14 cellular contexts compared by ENCODE assay signal in genomic region chr2:37091873-37092272, GRCh38. TPM values are rescaled to one million over a fixed set of nuclear protein-coding genes. Genes with fewer than 3 reads are reported as not detected.
DNase-seq lines count a peak whose midpoint lies in the region; ATAC-seq and TF ChIP-seq lines count a peak whose summit lies in the region.
"Had no signal": no experiment of that assay in that cellular context is flagged by ENCODE, and none has a peak within 500 bp of the region (broad histone marks: within the 10 kb centered on the region; RNA-seq: fewer than 3 reads in every experiment).

No MANE protein-coding gene starts in this region.

- no peak for DNase-seq in stimulated activated CD4-positive, alpha-beta T cell treated with anti-CD3 and anti-CD28 coated beads, Interleukin-4, amount 100 ng/mL, for 4 hours
- no peak for DNase-seq in effector CD4-positive, alpha-beta T cell
- DNase-seq in lower lobe of right lung, result no peak
- DNase-seq: dermis blood vessel endothelial cell; DND-41; left lung; NCI-H1417 treated with DMSO at 0.1 percent for 48 hours; stimulated activated naive CD8-positive, alpha-beta T cell treated with anti-CD3 and anti-CD28 coated beads, Interleukin-15, Interleukin-2, amounts not matched to agents 100 U/mL and 50 U/mL, for 24 hours had no signal

- H3K4me2 ChIP-seq in BLaER1 treated with 17β-estradiol and CSF1 and Interleukin-3, amounts not matched to agents 10 nM and 100 nM, result peak overlapping the region; percentile 19 to 76 (median 49); a peak in 19 of 22 replicates

- intact Hi-C loops in lower lobe of right lung (cut with DNase I), result no loop called here

- no peak overlapping the region for H3K4me3 ChIP-seq in BLaER1 treated with 17β-estradiol and CSF1 and Interleukin-3, amounts not matched to agents 10 nM and 100 nM
- H3K4me3 ChIP-seq in lower lobe of right lung, result no peak overlapping the region
- H3K4me3 ChIP-seq: gastroesophageal sphincter, left lung had no signal

- peaks cover 0 to 3% (median 0%) of the 10 kb centered on the region in 11 experiments; a peak in 2 of 22 replicates for H4K20me1 ChIP-seq in BLaER1 treated with 17β-estradiol and CSF1 and Interleukin-3, amounts not matched to agents 10 nM and 100 nM

- ATAC-seq in GM18907 (IDR thresholded peaks at IDR 0.05; ENCODE audit: unreplicated experiment) (peak; percentile 57), HG02759 (IDR thresholded peaks at IDR 0.05; ENCODE audit: unreplicated experiment) (peak; percentile 42), HG03558 (IDR thresholded peaks at IDR 0.05; ENCODE audit: extremely low read depth, unreplicated experiment) (peak; percentile 40), lower lobe of right lung (no peak), HG02588 (IDR thresholded peaks at IDR 0.05; ENCODE audit: unreplicated experiment) (no peak)
- ATAC-seq: gastroesophageal sphincter; left lung; stimulated activated naive CD8-positive, alpha-beta T cell treated with anti-CD3 and anti-CD28 coated beads, Interleukin-15, Interleukin-2, amounts not matched to agents 100 U/mL and 50 U/mL, for 24 hours had no signal

- peaks cover 54 to 87% (median 75%) of the 10 kb centered on the region in 11 experiments for H3K36me3 ChIP-seq in BLaER1 treated with 17β-estradiol and CSF1 and Interleukin-3, amounts not matched to agents 10 nM and 100 nM
- peaks cover 85% of the 10 kb centered on the region for H3K36me3 ChIP-seq in lower lobe of right lung

- TF ChIP-seq CTCF in lower lobe of right lung (IDR thresholded peaks at IDR 0.05), result no peak

- peak overlapping the region in 2 of 11 experiments; percentile 8 to 27; a peak in 3 of 22 replicates for H3K27ac ChIP-seq in BLaER1 treated with 17β-estradiol and CSF1 and Interleukin-3, amounts not matched to agents 10 nM and 100 nM
- H3K27ac ChIP-seq in lower lobe of right lung, result no peak overlapping the region
- H3K27ac ChIP-seq: gastroesophageal sphincter, left lung had no signal

- peaks cover 18 to 37% (median 30%) of the 10 kb centered on the region in 10 experiments for H3K4me1 ChIP-seq in BLaER1 treated with 17β-estradiol and CSF1 and Interleukin-3, amounts not matched to agents 10 nM and 100 nM
- no peaks in the 10 kb centered on the region for H3K4me1 ChIP-seq in lower lobe of right lung
- H3K4me1 ChIP-seq: gastroesophageal sphincter had no signal

- H3K9me3 ChIP-seq in BLaER1 treated with 17β-estradiol and CSF1 and Interleukin-3, amounts not matched to agents 10 nM and 100 nM (replicated peaks in 1 of 11), result no peaks in the 10 kb centered on the region
- H3K9me3 ChIP-seq in lower lobe of right lung, result no peaks in the 10 kb centered on the region
- H3K9me3 ChIP-seq: gastroesophageal sphincter, left lung had no signal

- no peaks in the 10 kb centered on the region for H3K27me3 ChIP-seq in BLaER1 treated with 17β-estradiol and CSF1 and Interleukin-3, amounts not matched to agents 10 nM and 100 nM
- no peaks in the 10 kb centered on the region for H3K27me3 ChIP-seq in lower lobe of right lung (ENCODE audit: low read depth)
- H3K27me3 ChIP-seq: gastroesophageal sphincter, left lung had no signal

- peak overlapping the region in 4 of 11 experiments; percentile 16 to 42 (median 28); a peak in 3 of 22 replicates for H3K9ac ChIP-seq in BLaER1 treated with 17β-estradiol and CSF1 and Interleukin-3, amounts not matched to agents 10 nM and 100 nM

RNA-seq across cellular contexts. Expression of gene GPATCH11, which starts 7.6 kb away (rescaled TPM):
- 10.8 TPM for total RNA-seq in lower lobe of right lung

RNA-seq across cellular contexts. Expression of gene HEATR5B, which starts 7.7 kb away (rescaled TPM):
- 33.9 TPM for total RNA-seq in lower lobe of right lung

Comparison
In these comparisons a context has a peak if more than half of its experiments do, and no peak if none do; other contexts are left out.
1. ATAC-seq: peak in GM18907 (single experiment), HG02759 (single experiment) and HG03558 (single experiment); none in lower lobe of right lung (0 of 2) and HG02588 (single experiment).